Comparison of ENCODE assay signal across 1 cellular context in the genomic region with DNA sequence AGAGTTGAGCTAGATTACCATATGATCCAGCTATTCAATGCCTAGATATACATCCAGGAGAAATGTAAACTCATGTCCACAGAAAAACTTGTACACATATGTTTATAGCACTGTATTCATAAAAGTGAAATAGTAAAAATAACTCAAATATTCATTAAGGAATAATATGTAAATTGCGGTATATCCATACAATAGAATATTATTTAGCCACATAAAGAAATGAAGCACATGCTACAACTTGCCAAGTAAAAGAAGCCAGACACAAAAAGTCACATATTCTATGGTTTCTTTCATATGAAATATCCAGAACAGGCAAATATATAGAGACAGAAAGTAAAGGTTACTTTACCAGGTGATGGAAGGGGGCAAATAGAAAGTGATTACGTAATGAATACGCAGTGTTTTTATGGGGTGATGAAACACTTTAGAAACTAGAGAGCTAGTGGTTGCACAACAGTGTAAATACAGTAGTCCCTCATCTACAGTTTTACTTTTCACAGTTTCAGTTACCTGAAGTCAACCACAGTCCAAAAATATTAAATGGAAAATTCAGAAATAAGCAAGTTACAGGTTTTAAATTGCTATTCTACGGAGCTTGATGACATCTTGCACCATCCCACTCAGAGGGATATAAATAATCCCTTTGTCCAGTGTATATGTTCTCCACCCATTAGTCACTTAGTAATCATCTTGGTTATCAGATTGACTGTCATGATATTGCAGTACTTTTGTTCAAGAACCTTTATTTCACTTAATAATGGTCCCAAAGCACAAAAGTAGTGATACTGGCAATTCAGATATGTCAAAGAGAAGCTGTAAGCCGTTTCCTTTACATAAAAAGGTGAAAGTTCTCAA.
TF ChIP-seq lines count a peak whose summit lies in the region.

No MANE protein-coding gene starts in this region.

TF ChIP-seq in GM23338, 12 proteins besides CTCF, POLR2A, EP300 and RAD21 (continued from another document):
- TF ChIP-seq ZNF462 (CRISPR knock-in tag; IDR thresholded peaks at IDR 0.05), result no peak
